Comparison of ENCODE assay signal across 8 cellular contexts in genomic region chr11:8070417-8071101, GRCh38. TPM values are rescaled to one million over a fixed set of nuclear protein-coding genes. Genes with fewer than 3 reads are reported as not detected.
DNase-seq lines count a peak whose midpoint lies in the region; ATAC-seq, FAIRE-seq and TF ChIP-seq lines count a peak whose summit lies in the region.

No MANE protein-coding gene starts in this region.

- peak; percentile 15 to 48; a peak in 2 of 4 replicates for TF ChIP-seq RAD21 in K562 (CRISPR knock-in tag; conservative IDR thresholded peaks at IDR 0.05 in 1 of 2, IDR thresholded peaks at IDR 0.05 in 1 of 2)

- peaks cover 8% of the 10 kb centered on the region for H4K20me1 ChIP-seq in K562 (replicated peaks; ENCODE audit: control insufficient read depth, insufficient read depth, low read length)

- FAIRE-seq in K562 (lab: Jason Lieb, UNC) = no peak

- in situ Hi-C loops in K562 (cut with MboI) = no loop called here

- H3K9me3 ChIP-seq in K562 (replicated peaks; ENCODE audit: control insufficient read depth, insufficient read depth, low read depth, low read length) = no peaks in the 10 kb centered on the region

- intact Hi-C loops in K562 (cut with micrococcal nuclease) = loop anchor here (5.0 kb wide), 1 partner anchor 38 kb away; no protein-coding TSS in a partner anchor

- WGBS in K562 (ENCODE audit: insufficient coverage, low coverage, missing lambda C conversion rate) = 5% methylated on average over 3 of the region's 3 CpGs

- POLR2A ChIA-PET in K562 (lab: Yijun Ruan, JAX) = no interaction called here

- no TSS peak for BruUV-seq in K562 (replicated peaks; lab: Mats Ljungman, UMichigan)

- H3K9ac ChIP-seq in K562 (ENCODE audit: insufficient read depth in 1 of 2, low read depth in 2 of 2, low read length in 2 of 2) = no peak overlapping the region

- no peaks in the 10 kb centered on the region for H3K36me3 Mint-ChIP-seq in activated CD8-positive, alpha-beta memory T cell treated with anti-CD3 and anti-CD28 coated beads, Interleukin-2, amount 10 ng/mL, durations not matched to agents 7 days and 5 days
- H3K36me3 Mint-ChIP-seq in memory B cell = no peaks in the 10 kb centered on the region

- H3K27ac Mint-ChIP-seq in activated CD8-positive, alpha-beta memory T cell treated with anti-CD3 and anti-CD28 coated beads, Interleukin-2, amount 10 ng/mL, durations not matched to agents 7 days and 5 days = no peak overlapping the region
- no peak overlapping the region for H3K27ac Mint-ChIP-seq in memory B cell

- H3K4me1 ChIP-seq in K562 (replicated peaks in 1 of 2; ENCODE audit: control insufficient read depth in 2 of 2, insufficient read depth in 2 of 2, low read length in 2 of 2) = peaks cover 8 to 9% of the 10 kb centered on the region in 2 experiments; a peak in 2 of 5 replicates

- H3K9me1 ChIP-seq in K562 (ENCODE audit: control insufficient read depth, insufficient read depth, low read length) = no peaks in the 10 kb centered on the region

- no peak for TF ChIP-seq EP300 in K562 (IDR thresholded peaks at IDR 0.05; ENCODE audit: low read length)

- CTCF ChIA-PET in activated CD8-positive, alpha-beta memory T cell treated with anti-CD3 and anti-CD28 coated beads, Interleukin-2, amount 10 ng/mL, durations not matched to agents 7 days and 5 days (lab: Charles Lee) = interaction anchor here (1.0 kb wide), 1 partner anchor 37 kb away, joined by 3 read pairs; no protein-coding TSS in a partner anchor
- CTCF ChIA-PET in K562 (lab: Yijun Ruan, JAX; ENCODE audit: low intra/inter-chr PET ratio) = interaction anchor here (0.6 to 1.6 kb wide), 2 partner anchors 37 to 61 kb away, joined by 4 to 16 read pairs; no protein-coding TSS in a partner anchor

- H3K27ac ChIP-seq in K562 (ENCODE audit: extremely low read depth, low read depth, low read length) = no peak overlapping the region

- peaks cover 16 to 54% of the 10 kb centered on the region in 2 experiments for H3K27me3 ChIP-seq in K562 (ENCODE audit: control insufficient read depth in 2 of 2, insufficient read depth in 2 of 2, low read length in 2 of 2)

- no peak for TF ChIP-seq POLR2A in K562 (conservative IDR thresholded peaks at IDR 0.05)

- H3K4me1 Mint-ChIP-seq in activated CD8-positive, alpha-beta memory T cell treated with anti-CD3 and anti-CD28 coated beads, Interleukin-2, amount 10 ng/mL, durations not matched to agents 7 days and 5 days = no peaks in the 10 kb centered on the region
- peaks cover 7% of the 10 kb centered on the region for H3K4me1 Mint-ChIP-seq in memory B cell

- H3K4me3 Mint-ChIP-seq in activated CD8-positive, alpha-beta memory T cell treated with anti-CD3 and anti-CD28 coated beads, Interleukin-2, amount 10 ng/mL, durations not matched to agents 7 days and 5 days = no peak overlapping the region
- peak overlapping the region; percentile 21 for H3K4me3 Mint-ChIP-seq in memory B cell

- no peaks in the 10 kb centered on the region for H3K79me2 ChIP-seq in K562 (ENCODE audit: control insufficient read depth, insufficient read depth, low read length)

- H3K9me3 Mint-ChIP-seq in activated CD8-positive, alpha-beta memory T cell treated with anti-CD3 and anti-CD28 coated beads, Interleukin-2, amount 10 ng/mL, durations not matched to agents 7 days and 5 days (ENCODE audit: low read depth) = no peaks in the 10 kb centered on the region
- H3K9me3 Mint-ChIP-seq in memory B cell = no peaks in the 10 kb centered on the region

- ATAC-seq in activated CD8-positive, alpha-beta memory T cell treated with anti-CD3 and anti-CD28 coated beads, Interleukin-2, amount 10 ng/mL, durations not matched to agents 7 days and 5 days = peak; percentile 47
- ATAC-seq in K562 = peak; percentile 72
- ATAC-seq in memory B cell (ENCODE audit: low read depth) = peak; percentile 82

- TF ChIP-seq CTCF in LNCaP clone FGC (IDR thresholded peaks at IDR 0.05; ENCODE audit: control insufficient read depth, extremely low read depth, insufficient read depth) (peak; percentile 27; the same call in 1 of the 2 replicates), K562 (IDR thresholded peaks at IDR 0.05 in 2 of 3, conservative IDR thresholded peaks at IDR 0.05 in 1 of 3; ENCODE audit: insufficient read depth in 2 of 3, low read depth in 1 of 3, low read length in 3 of 3) (peak; percentile 6 to 50 (median 29); a peak in 4 of 6 replicates)

- no peak for DNase-seq in activated CD8-positive, alpha-beta memory T cell treated with anti-CD3 and anti-CD28 coated beads, Interleukin-2, amount 10 ng/mL, durations not matched to agents 7 days and 5 days
- no peak for DNase-seq in activated CD8-positive, alpha-beta memory T cell treated with anti-CD3 and anti-CD28 coated beads, Interleukin-2, amount 50 U/mL, for 48 hours
- DNase-seq in LNCaP clone FGC (ENCODE audit: low read depth) = no peak
- DNase-seq in K562 (ENCODE audit: extremely low read depth in 1 of 4, low spot score in 3 of 4) = peak; percentile 26 to 54 (median 47)
- DNase-seq in memory B cell (ENCODE audit: low spot score in 2 of 2) = no peak
- no peak for DNase-seq in inferior parietal cortex (ENCODE audit: extremely low spot score)
- DNase-seq in midbrain (lab: John Stamatoyannopoulos, UW) = no peak
- DNase-seq in activated CD4-positive, alpha-beta T cell treated with anti-CD3 and anti-CD28 coated beads, Interleukin-2, amount 50 U/mL, for 1 hour = no peak

- H3K36me3 ChIP-seq in K562 (ENCODE audit: control insufficient read depth, insufficient read depth, low read length) = no peaks in the 10 kb centered on the region

- H3K4me3 ChIP-seq in LNCaP clone FGC (ENCODE audit: low read depth, low read length) (no peak overlapping the region), K562 (no peak overlapping the region)

- H3K27me3 Mint-ChIP-seq in activated CD8-positive, alpha-beta memory T cell treated with anti-CD3 and anti-CD28 coated beads, Interleukin-2, amount 10 ng/mL, durations not matched to agents 7 days and 5 days = peaks cover 37% of the 10 kb centered on the region
- peaks cover 13% of the 10 kb centered on the region for H3K27me3 Mint-ChIP-seq in memory B cell

- H2AFZ ChIP-seq in K562 (ENCODE audit: low read depth, low read length) = no peak overlapping the region

- H3K4me2 ChIP-seq in K562 (ENCODE audit: insufficient read depth, low read length) = no peak overlapping the region

TF ChIP-seq in K562, 482 proteins besides CTCF, POLR2A, EP300 and RAD21 (continues in another document):
- no peak for TF ChIP-seq ZNF644 (tag; IDR thresholded peaks at IDR 0.05; ENCODE audit: low read depth)
- TF ChIP-seq BCLAF1 (IDR thresholded peaks at IDR 0.05; ENCODE audit: borderline replicate concordance in 1 of 2, control insufficient read depth in 1 of 2, low read depth in 2 of 2, low read length in 1 of 2) = no peak
- no peak for TF ChIP-seq ZEB2 (IDR thresholded peaks at IDR 0.05)
- TF ChIP-seq SPI1 (IDR thresholded peaks at IDR 0.05; ENCODE audit: borderline replicate concordance, low read depth, low read length) = no peak
- TF ChIP-seq KAT2B (IDR thresholded peaks at IDR 0.05; ENCODE audit: low read depth, low read length) = no peak
- no peak for TF ChIP-seq ESRRB (CRISPR knock-in tag; IDR thresholded peaks at IDR 0.05; ENCODE audit: borderline replicate concordance)

RNA-seq across cellular contexts. Expression of gene TUB, which starts 10.5 kb away (rescaled TPM):
- total RNA-seq in activated CD8-positive, alpha-beta memory T cell treated with anti-CD3 and anti-CD28 coated beads, Interleukin-2, amount 10 ng/mL, durations not matched to agents 7 days and 5 days = under 1 TPM; 0.07 to 0.09 TPM
- total RNA-seq in K562 (2011; cell fraction: chromatin; rRNA removed; ENCODE audit: low replicate concordance) = not detected in 2 replicates
- not detected in 2 replicates for total RNA-seq in K562 (2011; cell fraction: nucleolus; rRNA removed)
- not detected in 2 replicates for total RNA-seq in K562 (2011; cell fraction: nucleoplasm; rRNA removed)
- total RNA-seq in K562 (2014; rRNA removed) (not detected in 2 replicates), K562 (2014; rRNA removed; fragmentation: Illumina TruSeq; extraction: Trizol) (not detected in 2 replicates), K562 (2015; rRNA removed; fragmentation: Illumina TruSeq; extraction: Trizol) (not detected in 2 replicates), K562 (2021) (not detected in 2 replicates)
- polyA plus RNA-seq in K562 (2011; rRNA removed) (not detected in 2 replicates), K562 (2014; fragmentation: Illumina TruSeq; extraction: Trizol) (not detected in 2 replicates), K562 (2014; fragmentation: Nextera tagmentation; extraction: Ambion mirVana) (not detected), K562 (2014; rRNA removed) (not detected in 2 replicates)
- 0.01 TPM in 1 of 2 replicates, not detected in the other for polyA plus RNA-seq in K562 (2011; cell fraction: cytosol; rRNA removed)
- polyA plus RNA-seq in K562 (2011; cell fraction: nucleus; rRNA removed) = 0.04 TPM in 1 of 2 replicates, not detected in the other
- 0.01 TPM in 1 of 2 replicates, not detected in the other for polyA plus RNA-seq in K562 (2012)
- polyA minus RNA-seq in K562 (2011; rRNA and poly(A)+ RNA removed) = not detected in 2 replicates
- polyA minus RNA-seq in K562 (2011; cell fraction: cytosol; rRNA and poly(A)+ RNA removed) = not detected in 2 replicates
- not detected in 2 replicates for polyA minus RNA-seq in K562 (2011; cell fraction: nucleus; rRNA and poly(A)+ RNA removed)

Comparison
In these comparisons a context has a peak if more than half of its experiments do, and no peak if none do; other contexts are left out.
1. DNase-seq: peak in K562 (4 of 4); none in activated CD8-positive, alpha-beta memory T cell treated with anti-CD3 and anti-CD28 coated beads, Interleukin-2, amount 10 ng/mL, durations not matched to agents 7 days and 5 days (single experiment), activated CD8-positive, alpha-beta memory T cell treated with anti-CD3 and anti-CD28 coated beads, Interleukin-2, amount 50 U/mL, for 48 hours (single experiment), LNCaP clone FGC (single experiment), memory B cell (0 of 2), inferior parietal cortex (single experiment), midbrain (single experiment) and activated CD4-positive, alpha-beta T cell treated with anti-CD3 and anti-CD28 coated beads, Interleukin-2, amount 50 U/mL, for 1 hour (single experiment).
2. Peak in every context shown above with its lines, with median percentiles within 50 percentile points of each other: ATAC-seq.